8 cellular contexts compared by ENCODE assay signal in genomic region chr2:3651686-3652516, GRCh38. TPM values are rescaled to one million over a fixed set of nuclear protein-coding genes. Genes with fewer than 3 reads are reported as not detected.
DNase-seq lines count a peak whose midpoint lies in the region; ATAC-seq and TF ChIP-seq lines count a peak whose summit lies in the region.

No MANE protein-coding gene starts in this region.

- peak; percentile 76 for ATAC-seq in GM19035 (IDR thresholded peaks at IDR 0.05; ENCODE audit: unreplicated experiment)
- peak; percentile 93 for ATAC-seq in HG03354 (IDR thresholded peaks at IDR 0.05; ENCODE audit: poor library complexity, severe bottlenecking, unreplicated experiment)

- H3K4me2 ChIP-seq in neural progenitor cell: peak overlapping the region; percentile 78

- H3K9ac ChIP-seq in neural progenitor cell: no peak overlapping the region

- no peak for TF ChIP-seq CTCF in fibroblast of villous mesenchyme (IDR thresholded peaks at IDR 0.05; ENCODE audit: insufficient read depth, low read depth, low read length)
- no peak for TF ChIP-seq CTCF in neural progenitor cell (IDR thresholded peaks at IDR 0.05)

- DNase-seq in AG08396 (ENCODE audit: low spot score): peak; percentile 62
- peak; percentile 80 for DNase-seq in NCI-H526 treated with DMSO at 0.1 percent for 48 hours (lab: John Stamatoyannopoulos, UW)
- peak; percentile 56 for DNase-seq in activated T-helper 1 cell treated with anti-CD3 and anti-CD28 coated beads, Interleukin-12 subunit alpha, Interleukin-12 subunit beta, Interleukin-2, Interleukin-4 antibody, amounts not matched to agents 30 ng/mL and 10 ng/mL and 1 ng/mL, durations not matched to agents 14 hours and 24 hours and 36 hours (ENCODE audit: low spot score)
- DNase-seq in fibroblast of villous mesenchyme (ENCODE audit: low read depth): peak; percentile 29
- DNase-seq in neural progenitor cell (ENCODE audit: low spot score): peak; percentile 91
- DNase-seq in superior temporal gyrus (ENCODE audit: extremely low spot score): peak; percentile 61

- H3F3A ChIP-seq in neural progenitor cell (ENCODE audit: low read depth): peaks cover 21% of the 10 kb centered on the region

- peak overlapping the region; percentile 90 for H3K4me3 Mint-ChIP-seq in activated T-helper 1 cell treated with anti-CD3 and anti-CD28 coated beads, Interleukin-12 subunit alpha, Interleukin-12 subunit beta, Interleukin-2, Interleukin-4 antibody, amounts not matched to agents 30 ng/mL and 10 ng/mL and 1 ng/mL, durations not matched to agents 14 hours and 24 hours and 36 hours
- peak overlapping the region; percentile 85 for H3K4me3 Mint-ChIP-seq in neural progenitor cell

- H3K36me3 ChIP-seq in neural progenitor cell: no peaks in the 10 kb centered on the region

- H3K4me1 ChIP-seq in neural progenitor cell: peaks cover 14% of the 10 kb centered on the region

- H3K9me3 ChIP-seq in neural progenitor cell (ENCODE audit: low read depth): no peaks in the 10 kb centered on the region

- peaks cover 2% of the 10 kb centered on the region for H3K27me3 Mint-ChIP-seq in activated T-helper 1 cell treated with anti-CD3 and anti-CD28 coated beads, Interleukin-12 subunit alpha, Interleukin-12 subunit beta, Interleukin-2, Interleukin-4 antibody, amounts not matched to agents 30 ng/mL and 10 ng/mL and 1 ng/mL, durations not matched to agents 14 hours and 24 hours and 36 hours (ENCODE audit: insufficient read depth)
- H3K27me3 Mint-ChIP-seq in neural progenitor cell (ENCODE audit: insufficient read depth, low read depth): peaks cover 14% of the 10 kb centered on the region

- H3K79me2 ChIP-seq in neural progenitor cell (ENCODE audit: low read depth): no peaks in the 10 kb centered on the region

- intact Hi-C loops in activated T-helper 1 cell treated with anti-CD3 and anti-CD28 coated beads, Interleukin-12 subunit alpha, Interleukin-12 subunit beta, Interleukin-2, Interleukin-4 antibody, amounts not matched to agents 30 ng/mL and 10 ng/mL and 1 ng/mL, durations not matched to agents 14 hours and 24 hours and 36 hours (cut with micrococcal nuclease): loop anchor here (1.0 to 2.0 kb wide), 11 partner anchors 55 to 1765 kb away; partner anchors contain the start of genes ADI1, EIPR1, RNASEH1 and RPS7

- H3K9me3 Mint-ChIP-seq in activated T-helper 1 cell treated with anti-CD3 and anti-CD28 coated beads, Interleukin-12 subunit alpha, Interleukin-12 subunit beta, Interleukin-2, Interleukin-4 antibody, amounts not matched to agents 30 ng/mL and 10 ng/mL and 1 ng/mL, durations not matched to agents 14 hours and 24 hours and 36 hours: no peaks in the 10 kb centered on the region
- peaks cover 6% of the 10 kb centered on the region for H3K9me3 Mint-ChIP-seq in neural progenitor cell

- no peak overlapping the region for H3K27ac ChIP-seq in neural progenitor cell

- peak overlapping the region; percentile 96 for H3K27ac Mint-ChIP-seq in activated T-helper 1 cell treated with anti-CD3 and anti-CD28 coated beads, Interleukin-12 subunit alpha, Interleukin-12 subunit beta, Interleukin-2, Interleukin-4 antibody, amounts not matched to agents 30 ng/mL and 10 ng/mL and 1 ng/mL, durations not matched to agents 14 hours and 24 hours and 36 hours
- peak overlapping the region; percentile 100 for H3K27ac Mint-ChIP-seq in neural progenitor cell

- peak overlapping the region; percentile 2 for H3K4me3 ChIP-seq in fibroblast of villous mesenchyme (ENCODE audit: low read depth, low read length)
- peak overlapping the region; percentile 40 for H3K4me3 ChIP-seq in neural progenitor cell

- peaks cover 18% of the 10 kb centered on the region for H3K4me1 Mint-ChIP-seq in activated T-helper 1 cell treated with anti-CD3 and anti-CD28 coated beads, Interleukin-12 subunit alpha, Interleukin-12 subunit beta, Interleukin-2, Interleukin-4 antibody, amounts not matched to agents 30 ng/mL and 10 ng/mL and 1 ng/mL, durations not matched to agents 14 hours and 24 hours and 36 hours (ENCODE audit: low read depth)
- peaks cover 58% of the 10 kb centered on the region for H3K4me1 Mint-ChIP-seq in neural progenitor cell

- peak overlapping the region; percentile 76 for H2AFZ ChIP-seq in neural progenitor cell (replicated peaks)

- no peaks in the 10 kb centered on the region for H3K36me3 Mint-ChIP-seq in activated T-helper 1 cell treated with anti-CD3 and anti-CD28 coated beads, Interleukin-12 subunit alpha, Interleukin-12 subunit beta, Interleukin-2, Interleukin-4 antibody, amounts not matched to agents 30 ng/mL and 10 ng/mL and 1 ng/mL, durations not matched to agents 14 hours and 24 hours and 36 hours (ENCODE audit: low read depth)
- no peaks in the 10 kb centered on the region for H3K36me3 Mint-ChIP-seq in neural progenitor cell

- H4K20me1 ChIP-seq in neural progenitor cell (ENCODE audit: low read depth): no peaks in the 10 kb centered on the region

- H3K27me3 ChIP-seq in neural progenitor cell: no peaks in the 10 kb centered on the region

RNA-seq across cellular contexts. Expression of gene ALLC, which starts 6.1 kb away (rescaled TPM):
- not detected in 2 replicates for total RNA-seq in activated T-helper 1 cell treated with anti-CD3 and anti-CD28 coated beads, Interleukin-12 subunit alpha, Interleukin-12 subunit beta, Interleukin-2, Interleukin-4 antibody, amounts not matched to agents 30 ng/mL and 10 ng/mL and 1 ng/mL, durations not matched to agents 14 hours and 24 hours and 36 hours
- total RNA-seq in fibroblast of villous mesenchyme (under 0.01 TPM in 1 of 2 replicates, not detected in the other), neural progenitor cell (ENCODE audit: low replicate concordance) (not detected in 2 replicates)

RNA-seq across cellular contexts. Expression of gene DCDC2C, which starts 51.5 kb away (rescaled TPM):
- total RNA-seq in activated T-helper 1 cell treated with anti-CD3 and anti-CD28 coated beads, Interleukin-12 subunit alpha, Interleukin-12 subunit beta, Interleukin-2, Interleukin-4 antibody, amounts not matched to agents 30 ng/mL and 10 ng/mL and 1 ng/mL, durations not matched to agents 14 hours and 24 hours and 36 hours: not detected in 2 replicates
- total RNA-seq in fibroblast of villous mesenchyme (not detected in 2 replicates), neural progenitor cell (ENCODE audit: low replicate concordance) (not detected in 2 replicates)

RNA-seq across cellular contexts. Expression of gene COLEC11, which starts 57.0 kb away (rescaled TPM):
- total RNA-seq in activated T-helper 1 cell treated with anti-CD3 and anti-CD28 coated beads, Interleukin-12 subunit alpha, Interleukin-12 subunit beta, Interleukin-2, Interleukin-4 antibody, amounts not matched to agents 30 ng/mL and 10 ng/mL and 1 ng/mL, durations not matched to agents 14 hours and 24 hours and 36 hours: not detected in 2 replicates
- 0.43 and 1.6 TPM in 2 replicates for total RNA-seq in fibroblast of villous mesenchyme
- total RNA-seq in neural progenitor cell (ENCODE audit: low replicate concordance): not detected in 2 replicates

Comparison
In these comparisons a context has a peak if more than half of its experiments do, and no peak if none do; other contexts are left out.
1. DNase-seq: peak in every context shown above with its lines; median percentile 91 in neural progenitor cell; 80 in NCI-H526 treated with DMSO at 0.1 percent for 48 hours; 62 in AG08396; 61 in superior temporal gyrus; 56 in activated T-helper 1 cell treated with anti-CD3 and anti-CD28 coated beads, Interleukin-12 subunit alpha, Interleukin-12 subunit beta, Interleukin-2, Interleukin-4 antibody, amounts not matched to agents 30 ng/mL and 10 ng/mL and 1 ng/mL, durations not matched to agents 14 hours and 24 hours and 36 hours; 29 in fibroblast of villous mesenchyme.